Comparison of ENCODE assay signal across 22 cellular contexts in the genomic region with DNA sequence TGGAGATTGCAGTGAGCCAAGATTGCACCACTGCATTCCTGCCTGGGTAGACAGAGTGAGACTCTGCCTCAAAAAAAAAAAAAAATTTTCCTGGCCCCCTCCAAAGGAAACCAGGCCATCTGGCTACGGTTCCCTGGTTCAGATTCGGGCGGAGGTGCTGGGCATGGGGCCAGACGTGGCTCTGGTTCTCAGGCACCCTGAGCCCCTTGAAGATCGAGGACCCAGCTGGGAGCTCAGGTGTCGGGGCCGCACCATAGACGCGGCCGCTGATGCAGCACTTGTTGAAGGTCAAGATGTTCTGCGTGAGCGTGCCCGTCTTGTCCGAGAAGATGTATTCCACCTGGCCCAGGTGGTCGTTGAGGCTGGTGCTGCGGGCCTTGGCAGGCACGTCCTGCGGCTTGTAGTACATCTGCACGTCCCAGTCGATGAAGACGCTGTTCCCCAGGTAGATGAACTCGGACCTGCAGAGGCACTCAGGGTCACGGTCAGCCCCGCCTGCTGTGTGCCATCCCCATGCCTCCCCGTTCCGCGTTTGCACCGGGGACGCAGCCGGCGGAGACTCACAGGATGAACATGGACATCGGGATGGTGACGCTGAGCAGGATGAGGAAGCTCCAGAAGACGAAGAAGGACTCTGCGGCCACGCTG. TPM values are rescaled to one million over a fixed set of nuclear protein-coding genes. Genes with fewer than 3 reads are reported as not detected.
"Had no signal": no experiment of that assay in that cellular context is flagged by ENCODE, and none has a peak within 500 bp of the region (broad histone marks: within the 10 kb centered on the region; RNA-seq: fewer than 3 reads in every experiment).

No MANE protein-coding gene starts in this region.

- H3K4me1 ChIP-seq: right lobe of liver had no signal

- H3K9me3 ChIP-seq: adrenal gland, left ventricle myocardium inferior, mucosa of descending colon, ovary, right lobe of liver, testis, upper lobe of left lung had no signal

- H3K27ac ChIP-seq: adrenal gland, left ventricle myocardium inferior, ovary, right lobe of liver, testis, upper lobe of left lung, VCaP had no signal

- H3K36me3 ChIP-seq: adrenal gland, left ventricle myocardium inferior, ovary, right lobe of liver, upper lobe of left lung had no signal

- ATAC-seq: activated naive CD4-positive, alpha-beta T cell treated with anti-CD3 and anti-CD28 coated beads, Interleukin-2, amount 50 U/mL, for 72 hours; mucosa of descending colon; right lobe of liver; stimulated activated effector memory CD8-positive, alpha-beta T cell treated with anti-CD3 and anti-CD28 coated beads, Interleukin-12 subunit alpha, Interleukin-12 subunit beta, amount 100 ng/mL, for 72 hours had no signal

- H3K27me3 ChIP-seq: adrenal gland, ovary, testis had no signal

- H3K4me3 ChIP-seq: adrenal gland, left ventricle myocardium inferior, mucosa of descending colon, ovary, right lobe of liver, testis, upper lobe of left lung had no signal

- DNase-seq: activated CD4-positive, alpha-beta T cell treated with anti-CD3 and anti-CD28 coated beads for 1 hour; activated gamma-delta T cell; adrenal gland; cerebellar nuclear complex; effector CD4-positive, alpha-beta T cell; kidney; left ventricle myocardium inferior; mucosa of descending colon; naive B cell; ovary; right lobe of liver; small intestine; stimulated activated CD4-positive, alpha-beta T cell treated with anti-CD3 and anti-CD28 coated beads, Interleukin-4, amount 100 ng/mL, for 24 hours; T-helper 2 cell; testis had no signal

RNA-seq across cellular contexts. Expression of a gene that starts 12.3 kb away (rescaled TPM):
- total RNA-seq: frontal cortex had no signal

RNA-seq across cellular contexts. Expression of a gene that starts 46.5 kb away (rescaled TPM):
- total RNA-seq: activated CD8-positive, alpha-beta memory T cell treated with anti-CD3 and anti-CD28 coated beads for 36 hours; activated naive CD4-positive, alpha-beta T cell treated with anti-CD3 and anti-CD28 coated beads, Interleukin-2, amount 50 U/mL, for 72 hours; adrenal gland; frontal cortex; kidney; left ventricle myocardium inferior; mucosa of descending colon; pulmonary artery endothelial cell; right lobe of liver; upper lobe of left lung had no signal
- polyA plus RNA-seq: ovary had no signal
